In genomic region chr3:61945657-61946056, GRCh38 we compare ENCODE assay signal across 19 cellular contexts.
"Had no signal": no experiment of that assay in that cellular context is flagged by ENCODE, and none has a peak within 500 bp of the region (broad histone marks: within the 10 kb centered on the region; RNA-seq: fewer than 3 reads in every experiment).

No MANE protein-coding gene starts in this region.

- DNase-seq: dorsolateral prefrontal cortex; effector CD4-positive, alpha-beta T cell; left cardiac atrium; left lung; lower lobe of right lung; natural killer cell; occipital lobe; ovary; posterior cingulate gyrus; retina; right lobe of liver; small intestine; stimulated activated CD4-positive, alpha-beta T cell treated with anti-CD3 and anti-CD28 coated beads, Interleukin-15, amount 100 ng/mL, for 24 hours; stimulated activated CD4-positive, alpha-beta T cell treated with anti-CD3 and anti-CD28 coated beads, Interleukin-2, amount 100 ng/mL, for 48 hours; stimulated activated naive B cell treated with anti-CD40 and anti-IgM and Interleukin-4, amounts not matched to agents 10 μg/mL and 1 μg/mL and 100 μg/mL, for 72 hours; transverse colon; upper lobe of right lung; uterus had no signal

- H3K27me3 ChIP-seq: dorsolateral prefrontal cortex, left lung, ovary, right lobe of liver, suprapubic skin, transverse colon, upper lobe of right lung, uterus had no signal

- H3K4me3 ChIP-seq: dorsolateral prefrontal cortex, left lung, lower lobe of right lung, ovary, right lobe of liver, suprapubic skin, transverse colon, upper lobe of right lung, uterus had no signal

- H3K27ac ChIP-seq: dorsolateral prefrontal cortex, left lung, lower lobe of right lung, ovary, right lobe of liver, suprapubic skin, transverse colon, upper lobe of right lung, uterus had no signal

- H3K9me3 ChIP-seq: left lung, lower lobe of right lung, ovary, right lobe of liver, suprapubic skin, transverse colon, upper lobe of right lung, uterus had no signal

- H3K36me3 ChIP-seq: left lung, lower lobe of right lung, ovary, right lobe of liver, suprapubic skin, transverse colon, upper lobe of right lung, uterus had no signal

- ATAC-seq: left lung; lower lobe of right lung; natural killer cell; right lobe of liver; stimulated activated naive B cell treated with anti-CD40 and anti-IgM and Interleukin-4, amounts not matched to agents 10 μg/mL and 1 μg/mL and 100 μg/mL, for 72 hours; upper lobe of right lung had no signal

- H3K4me1 ChIP-seq: left lung, lower lobe of right lung, right lobe of liver, upper lobe of right lung, uterus had no signal
